Comparison of ENCODE assay signal across 8 cellular contexts in genomic region chr2:11154460-11155325, GRCh38. TPM values are rescaled to one million over a fixed set of nuclear protein-coding genes. Genes with fewer than 3 reads are reported as not detected.
DNase-seq lines count a peak whose midpoint lies in the region; ATAC-seq and TF ChIP-seq lines count a peak whose summit lies in the region.

No MANE protein-coding gene starts in this region.

- no peaks in the 10 kb centered on the region for H3K36me3 ChIP-seq in liver (ENCODE audit: control insufficient read depth in 4 of 4, insufficient read depth in 3 of 4, low read depth in 1 of 4, low read length in 3 of 4)

- DNase-seq in CD1c-positive myeloid dendritic cell (ENCODE audit: extremely low spot score): peak; percentile 98
- peak; percentile 90 for DNase-seq in NCI-H526 treated with DMSO at 0.1 percent for 48 hours (lab: John Stamatoyannopoulos, UW)
- DNase-seq in activated CD4-positive, alpha-beta T cell treated with anti-CD3 and anti-CD28 coated beads, Interleukin-2, amount 50 U/mL, for 1 hour: peak; percentile 99
- peak; percentile 99 for DNase-seq in stimulated activated CD4-positive, alpha-beta T cell treated with anti-CD3 and anti-CD28 coated beads, Interleukin-4, amount 100 ng/mL, for 1 hour

- H3K27me3 ChIP-seq in liver (ENCODE audit: control insufficient read depth in 4 of 4, insufficient read depth in 4 of 4, low read length in 3 of 4): no peaks in the 10 kb centered on the region

- ATAC-seq in GM19395 (IDR thresholded peaks at IDR 0.05; ENCODE audit: unreplicated experiment) (peak; percentile 60), HG03521 (IDR thresholded peaks at IDR 0.05; ENCODE audit: unreplicated experiment) (peak; percentile 67)

- peak overlapping the region; percentile 35 to 68 (median 45) for H3K4me3 ChIP-seq in liver (ENCODE audit: low read depth in 1 of 3, low read length in 3 of 3)

- peaks cover 33% of the 10 kb centered on the region for H3K4me1 Mint-ChIP-seq in dendritic cell treated with granulocyte-macrophage colony-stimulating factor and Interleukin-4, amounts not matched to agents 40 ng/mL and 50 ng/mL, for 4 days (ENCODE audit: low read depth)

- intact Hi-C loops in dendritic cell treated with granulocyte-macrophage colony-stimulating factor and Interleukin-4, amounts not matched to agents 40 ng/mL and 50 ng/mL, for 4 days (cut with micrococcal nuclease): loop anchor here (2.0 kb wide), 1 partner anchor 22 kb away; a partner anchor contains a TSS

- no peaks in the 10 kb centered on the region for H3K27me3 Mint-ChIP-seq in dendritic cell treated with granulocyte-macrophage colony-stimulating factor and Interleukin-4, amounts not matched to agents 40 ng/mL and 50 ng/mL, for 4 days

- 10% methylated on average over 51 of the region's 54 CpGs for WGBS in liver

- H3K27ac ChIP-seq in liver (ENCODE audit: low read depth in 1 of 2, low read length in 2 of 2): peak overlapping the region; percentile 53 to 72

- H3K9ac ChIP-seq in liver (ENCODE audit: low read depth in 1 of 2, low read length in 2 of 2): no peak overlapping the region

- TF ChIP-seq CTCF in liver (IDR thresholded peaks at IDR 0.05; ENCODE audit: low read depth, low read length, missing input control): no peak

- peaks cover 0 to 15% (median 12%) of the 10 kb centered on the region in 4 donors for H3K4me1 ChIP-seq in liver (ENCODE audit: control insufficient read depth in 4 of 4, insufficient read depth in 4 of 4, low read length in 3 of 4)

- H3K9me3 ChIP-seq in liver (ENCODE audit: control insufficient read depth in 4 of 4, low read length in 3 of 4): no peaks in the 10 kb centered on the region

- peaks cover 19% of the 10 kb centered on the region for H3K36me3 Mint-ChIP-seq in dendritic cell treated with granulocyte-macrophage colony-stimulating factor and Interleukin-4, amounts not matched to agents 40 ng/mL and 50 ng/mL, for 4 days (ENCODE audit: low read depth)

- H3K4me3 Mint-ChIP-seq in dendritic cell treated with granulocyte-macrophage colony-stimulating factor and Interleukin-4, amounts not matched to agents 40 ng/mL and 50 ng/mL, for 4 days: peak overlapping the region; percentile 71

- H3K27ac Mint-ChIP-seq in dendritic cell treated with granulocyte-macrophage colony-stimulating factor and Interleukin-4, amounts not matched to agents 40 ng/mL and 50 ng/mL, for 4 days: peak overlapping the region; percentile 94

- TF ChIP-seq RAD21 in liver (IDR thresholded peaks at IDR 0.05): no peak

- no peaks in the 10 kb centered on the region for H3K9me3 Mint-ChIP-seq in dendritic cell treated with granulocyte-macrophage colony-stimulating factor and Interleukin-4, amounts not matched to agents 40 ng/mL and 50 ng/mL, for 4 days

TF ChIP-seq in liver, 16 proteins besides CTCF, POLR2A, EP300 and RAD21:
- TF ChIP-seq TAF1 (conservative IDR thresholded peaks at IDR 0.05) (peak; percentile 71), EGR1 (IDR thresholded peaks at IDR 0.05; ENCODE audit: low read depth in 2 of 2) (no peak), ATF3 (IDR thresholded peaks at IDR 0.05) (no peak), YY1 (IDR thresholded peaks at IDR 0.05) (no peak), HNF4A (conservative IDR thresholded peaks at IDR 0.05) (peak in 1 of 2 donors; percentile 23), GABPA (IDR thresholded peaks at IDR 0.05 in 1 of 2, conservative IDR thresholded peaks at IDR 0.05 in 1 of 2) (no peak), NR2F2 (IDR thresholded peaks at IDR 0.05) (peak; percentile 44), SP1 (IDR thresholded peaks at IDR 0.05) (peak; percentile 37), ZBTB33 (IDR thresholded peaks at IDR 0.05) (no peak), REST (IDR thresholded peaks at IDR 0.05) (no peak), MAX (IDR thresholded peaks at IDR 0.05) (peak; percentile 45), FOXA2 (IDR thresholded peaks at IDR 0.05) (no peak), FOXA1 (IDR thresholded peaks at IDR 0.05) (no peak), HNF4G (IDR thresholded peaks at IDR 0.05) (no peak), JUND (IDR thresholded peaks at IDR 0.05) (no peak), RXRA (IDR thresholded peaks at IDR 0.05) (no peak)

RNA-seq across cellular contexts. Expression of gene SLC66A3, which starts 0.6 kb away (rescaled TPM):
- 10 to 100 TPM; 11.5 to 17.6 TPM for total RNA-seq in liver
- 1 to 10 TPM; 6.7 to 7.2 TPM for polyA plus RNA-seq in liver

Comparison
In these comparisons a context has a peak if more than half of its experiments do, and no peak if none do; other contexts are left out.
1. Peak in every context shown above with its lines: DNase-seq, ATAC-seq, H3K4me3 ChIP-seq and H3K27ac ChIP-seq.